Comparison of ENCODE assay signal across 1 cellular context in genomic region chr21:44726803-44727202, GRCh38.
TF ChIP-seq lines count a peak whose summit lies in the region.

No MANE protein-coding gene starts in this region.

TF ChIP-seq in H1, 55 proteins besides CTCF, POLR2A, EP300 and RAD21 (continued from another document):
- TF ChIP-seq ATF3 (IDR thresholded peaks at IDR 0.05; ENCODE audit: insufficient read depth, low read depth, low read length) (no peak), CHD2 (IDR thresholded peaks at IDR 0.05; ENCODE audit: low read length) (no peak), BCL11A (IDR thresholded peaks at IDR 0.05; ENCODE audit: low read depth in 2 of 2, low read length in 2 of 2) (no peak), TCF12 (IDR thresholded peaks at IDR 0.05; ENCODE audit: low read depth, low read length) (no peak), ASH2L (IDR thresholded peaks at IDR 0.05; ENCODE audit: low read length) (no peak), HDAC2 (IDR thresholded peaks at IDR 0.05; ENCODE audit: borderline replicate concordance in 1 of 2, low read depth in 2 of 2, low read length in 2 of 2) (no peak), CREB1 (IDR thresholded peaks at IDR 0.05) (no peak), KDM4A (IDR thresholded peaks at IDR 0.05; ENCODE audit: low read depth, low read length, severe bottlenecking) (no peak), MAX (IDR thresholded peaks at IDR 0.05) (no peak), SP4 (IDR thresholded peaks at IDR 0.05; ENCODE audit: low read length) (no peak), BRCA1 (IDR thresholded peaks at IDR 0.05; ENCODE audit: low read depth, low read length) (no peak)
